19 cellular contexts compared by ENCODE assay signal in genomic region chr15:64766041-64766440, GRCh38. TPM values are rescaled to one million over a fixed set of nuclear protein-coding genes. Genes with fewer than 3 reads are reported as not detected.
"Had no signal": no experiment of that assay in that cellular context is flagged by ENCODE, and none has a peak within 500 bp of the region (broad histone marks: within the 10 kb centered on the region; RNA-seq: fewer than 3 reads in every experiment).

No MANE protein-coding gene starts in this region.

- H3K4me1 ChIP-seq: body of pancreas, prostate gland had no signal

- H3K27ac ChIP-seq: body of pancreas, dorsolateral prefrontal cortex, epithelial cell of prostate, prostate gland, spleen, thyroid gland had no signal

- H3K4me3 ChIP-seq: body of pancreas, dorsolateral prefrontal cortex, mucosa of descending colon, prostate gland, spleen, thyroid gland had no signal

- H3K27me3 ChIP-seq: body of pancreas, dorsolateral prefrontal cortex, spleen, thyroid gland had no signal

- H3K9me3 ChIP-seq: body of pancreas, mucosa of descending colon, prostate gland, spleen, thyroid gland had no signal

- DNase-seq: activated CD4-positive, alpha-beta T cell treated with anti-CD3 and anti-CD28 coated beads, Interleukin-2, amount 10 ng/mL, durations not matched to agents 24 days and 14 days; activated CD4-positive, CD25-positive, alpha-beta regulatory T cell; activated CD8-positive, alpha-beta T cell treated with anti-CD3 and anti-CD28 coated beads, Interleukin-2, amount 10 ng/mL, durations not matched to agents 7 days and 5 days; activated naive CD4-positive, alpha-beta T cell treated with Interleukin-2 at 50 U/mL for 16 hours; activated naive CD8-positive, alpha-beta T cell treated with anti-CD3 and anti-CD28 coated beads, Interleukin-2, amount 10 ng/mL, durations not matched to agents 7 days and 5 days; activated T-cell treated with anti-CD3 and anti-CD28 coated beads, Interleukin-2, amount 50 U/mL, for 24 hours; body of pancreas; central memory CD4-positive, alpha-beta T cell; dorsolateral prefrontal cortex; foreskin melanocyte; head of caudate nucleus; kidney; mucosa of descending colon; naive B cell; spleen; stimulated activated CD4-positive, alpha-beta T cell treated with anti-CD3 and anti-CD28 coated beads, Interleukin-4, amount 100 ng/mL, for 4 hours; thyroid gland had no signal

- H3K36me3 ChIP-seq: prostate gland, spleen, thyroid gland had no signal

RNA-seq across cellular contexts. Expression of gene RBPMS2, which starts 9.3 kb away (rescaled TPM):
- total RNA-seq: activated CD4-positive, alpha-beta T cell treated with anti-CD3 and anti-CD28 coated beads, Interleukin-2, amount 10 ng/mL, durations not matched to agents 24 days and 14 days; activated CD8-positive, alpha-beta T cell treated with anti-CD3 and anti-CD28 coated beads, Interleukin-2, amount 10 ng/mL, durations not matched to agents 7 days and 5 days; activated naive CD8-positive, alpha-beta T cell treated with anti-CD3 and anti-CD28 coated beads, Interleukin-2, amount 10 ng/mL, durations not matched to agents 7 days and 5 days had no signal

RNA-seq across cellular contexts. Expression of gene PIF1, which starts 59.4 kb away (rescaled TPM):
- total RNA-seq: body of pancreas had no signal
